8 cellular contexts compared by ENCODE assay signal in genomic region chr1:99849413-99849743, GRCh38. TPM values are rescaled to one million over a fixed set of nuclear protein-coding genes. Genes with fewer than 3 reads are reported as not detected.
DNase-seq lines count a peak whose midpoint lies in the region; FAIRE-seq and TF ChIP-seq lines count a peak whose summit lies in the region.

No MANE protein-coding gene starts in this region.

- peaks cover 6% of the 10 kb centered on the region for H3K36me3 ChIP-seq in mesodermal cell (ENCODE audit: control insufficient read depth, insufficient read depth, low read length)
- no peaks in the 10 kb centered on the region for H3K36me3 ChIP-seq in urinary bladder (ENCODE audit: insufficient read depth)

- WGBS in mesodermal cell (ENCODE audit: insufficient coverage in 2 of 2), 2 experiments = 83 to 92% methylated on average over 6 of the region's 6 CpGs
- 51% methylated on average over 6 of the region's 6 CpGs for WGBS in urinary bladder

- DNase-seq in CMK (ENCODE audit: low read depth) (peak; percentile 7), H54 (ENCODE audit: insufficient read length, low spot score) (no peak), NCI-H82 treated with DMSO at 0.1 percent for 48 hours (lab: John Stamatoyannopoulos, UW; ENCODE audit: unreplicated experiment) (peak; percentile 75), choroid plexus epithelial cell (ENCODE audit: low read depth) (peak; percentile 3), NCI-H345 (lab: John Stamatoyannopoulos, UW) (no peak), globus pallidus (ENCODE audit: low spot score) (no peak)

- H3K4me1 ChIP-seq in mesodermal cell (ENCODE audit: control insufficient read depth, insufficient read depth, low read length, poor library complexity, severe bottlenecking) = no peaks in the 10 kb centered on the region
- no peaks in the 10 kb centered on the region for H3K4me1 ChIP-seq in urinary bladder (ENCODE audit: insufficient read depth)

- TF ChIP-seq POLR2A in H54 (IDR thresholded peaks at IDR 0.05; ENCODE audit: low read depth, low read length) = no peak

- H3K9me3 ChIP-seq in mesodermal cell (ENCODE audit: control insufficient read depth, low read length) = no peaks in the 10 kb centered on the region

- peak; percentile 33 for FAIRE-seq in H54 (lab: Jason Lieb, UNC)

- TF ChIP-seq CTCF in choroid plexus epithelial cell (conservative IDR thresholded peaks at IDR 0.05; ENCODE audit: low read depth, low read length) = no peak

- no peak overlapping the region for H3K27ac ChIP-seq in mesodermal cell (ENCODE audit: low read depth, low read length, severe bottlenecking)
- H3K27ac ChIP-seq in urinary bladder (ENCODE audit: low read depth) = peak overlapping the region; percentile 88

- peak overlapping the region; percentile 95 for H3K4me3 ChIP-seq in choroid plexus epithelial cell (ENCODE audit: low read depth, low read length)
- peak overlapping the region; percentile 62 for H3K4me3 ChIP-seq in mesodermal cell (ENCODE audit: extremely low read depth, insufficient read depth, low read length, poor library complexity, severe bottlenecking)
- H3K4me3 ChIP-seq in urinary bladder (ENCODE audit: low read depth, low read length) = peak overlapping the region; percentile 59

RNA-seq across cellular contexts. Expression of gene AGL, which starts 0.8 kb away (rescaled TPM):
- polyA plus RNA-seq in mesodermal cell (2013, experiment 1 of 2) = 7.5 TPM
- polyA plus RNA-seq in mesodermal cell (2013, experiment 2 of 2) = 9.6 TPM
- 48.1 TPM for total RNA-seq in urinary bladder
- polyA plus RNA-seq in urinary bladder = 16.1 TPM

Comparison
In these comparisons a context has a peak if more than half of its experiments do, and no peak if none do; other contexts are left out.
1. DNase-seq: peak in CMK (single experiment), NCI-H82 treated with DMSO at 0.1 percent for 48 hours (single experiment) and choroid plexus epithelial cell (single experiment); none in H54 (single experiment), NCI-H345 (single experiment) and globus pallidus (single experiment).
2. Peak in every context shown above with its lines, with median percentiles within 50 percentile points of each other: H3K4me3 ChIP-seq.